Comparison of ENCODE assay signal across 26 cellular contexts in genomic region chr1:2803931-2804627, GRCh38. TPM values are rescaled to one million over a fixed set of nuclear protein-coding genes. Genes with fewer than 3 reads are reported as not detected.
DNase-seq lines count a peak whose midpoint lies in the region; ATAC-seq and TF ChIP-seq lines count a peak whose summit lies in the region.
"Had no signal": no experiment of that assay in that cellular context is flagged by ENCODE, and none has a peak within 500 bp of the region (broad histone marks: within the 10 kb centered on the region; RNA-seq: fewer than 3 reads in every experiment).

No MANE protein-coding gene starts in this region.

- no peak overlapping the region for H2AFZ ChIP-seq in mesenchymal stem cell (ENCODE audit: low read depth, low read length)

- H2BK5ac ChIP-seq in mesenchymal stem cell (ENCODE audit: low read depth, low read length, poor library complexity, severe bottlenecking) = no peak overlapping the region

- intact Hi-C loops in right lobe of liver (cut with DNase I) (no loop called here), thyroid gland (cut with DNase I) (no loop called here)

- H3K23ac ChIP-seq in mesenchymal stem cell (ENCODE audit: low read length in 2 of 2) = no peak overlapping the region

- H3K9me3 ChIP-seq in right lobe of liver = no peaks in the 10 kb centered on the region
- H3K9me3 ChIP-seq in thyroid gland = no peaks in the 10 kb centered on the region
- no peaks in the 10 kb centered on the region for H3K9me3 ChIP-seq in mesenchymal stem cell (ENCODE audit: control insufficient read depth, low read length)
- H3K9me3 ChIP-seq: thoracic aorta, vagina had no signal

- DNase-seq in activated naive CD8-positive, alpha-beta T cell treated with anti-CD3 and anti-CD28 coated beads, Interleukin-2, amount 10 ng/mL, durations not matched to agents 7 days and 5 days = peak; percentile 29
- DNase-seq in activated naive CD8-positive, alpha-beta T cell treated with anti-CD3 and anti-CD28 coated beads for 36 hours = no peak
- peak; percentile 6 for DNase-seq in NCI-H2196 treated with DMSO at 0.1 percent for 48 hours (lab: John Stamatoyannopoulos, UW; ENCODE audit: unreplicated experiment)
- peak in 2 of 3 donors; percentile 14 to 41 for DNase-seq in right lobe of liver
- DNase-seq in thyroid gland = peak; percentile 75 to 83
- no peak for DNase-seq in mesenchymal stem cell
- no peak for DNase-seq in COLO668 (lab: John Stamatoyannopoulos, UW; ENCODE audit: unreplicated experiment)
- DNase-seq: activated CD4-positive, alpha-beta T cell treated with anti-CD3 and anti-CD28 coated beads, Interleukin-2, amount 10 ng/mL, durations not matched to agents 7 days and 5 days; activated gamma-delta T cell; CD4-positive, alpha-beta memory T cell; central memory CD4-positive, alpha-beta T cell; DMS 273 treated with DMSO at 0.1 percent for 48 hours; midbrain; MM.1S; naive thymus-derived CD4-positive, alpha-beta T cell; NCI-H1417 treated with DMSO at 0.1 percent for 48 hours; NCI-H446 treated with DMSO at 0.1 percent for 48 hours; NCI-H774; occipital lobe; stimulated activated naive CD4-positive, alpha-beta T cell treated with Interleukin-2 at 50 U/mL for 16 hours; T-cell had no signal

- no peak overlapping the region for H4K91ac ChIP-seq in mesenchymal stem cell (ENCODE audit: low read length)

- no peaks in the 10 kb centered on the region for H3K36me3 Mint-ChIP-seq in activated naive CD8-positive, alpha-beta T cell treated with anti-CD3 and anti-CD28 coated beads, Interleukin-2, amount 10 ng/mL, durations not matched to agents 7 days and 5 days
- no peaks in the 10 kb centered on the region for H3K36me3 Mint-ChIP-seq in activated naive CD8-positive, alpha-beta T cell treated with anti-CD3 and anti-CD28 coated beads for 36 hours
- H3K36me3 Mint-ChIP-seq: CD4-positive, alpha-beta memory T cell; naive thymus-derived CD4-positive, alpha-beta T cell; T-cell had no signal

- no peak overlapping the region for H3K27ac Mint-ChIP-seq in activated naive CD8-positive, alpha-beta T cell treated with anti-CD3 and anti-CD28 coated beads, Interleukin-2, amount 10 ng/mL, durations not matched to agents 7 days and 5 days
- no peak overlapping the region for H3K27ac Mint-ChIP-seq in activated naive CD8-positive, alpha-beta T cell treated with anti-CD3 and anti-CD28 coated beads for 36 hours
- H3K27ac Mint-ChIP-seq: activated CD4-positive, alpha-beta T cell treated with anti-CD3 and anti-CD28 coated beads, Interleukin-2, amount 10 ng/mL, durations not matched to agents 7 days and 5 days; CD4-positive, alpha-beta memory T cell; naive thymus-derived CD4-positive, alpha-beta T cell; T-cell had no signal

- H3K4me2 ChIP-seq in mesenchymal stem cell (ENCODE audit: low read length, poor library complexity, severe bottlenecking) = no peak overlapping the region

- TF ChIP-seq POLR2A in right lobe of liver (IDR thresholded peaks at IDR 0.05) (no peak), thyroid gland (IDR thresholded peaks at IDR 0.05) (no peak)

- no peak overlapping the region for H3K4me3 Mint-ChIP-seq in activated naive CD8-positive, alpha-beta T cell treated with anti-CD3 and anti-CD28 coated beads, Interleukin-2, amount 10 ng/mL, durations not matched to agents 7 days and 5 days
- H3K4me3 Mint-ChIP-seq in activated naive CD8-positive, alpha-beta T cell treated with anti-CD3 and anti-CD28 coated beads for 36 hours = no peak overlapping the region
- H3K4me3 Mint-ChIP-seq: activated CD4-positive, alpha-beta T cell treated with anti-CD3 and anti-CD28 coated beads, Interleukin-2, amount 10 ng/mL, durations not matched to agents 7 days and 5 days; CD4-positive, alpha-beta memory T cell; naive thymus-derived CD4-positive, alpha-beta T cell; T-cell had no signal

- WGBS in right lobe of liver (ENCODE audit: insufficient coverage, low coverage, low lambda C conversion rate, missing lambda C conversion rate) = 26% methylated on average over 5 of the region's 19 CpGs
- 35% methylated on average over 8 of the region's 19 CpGs; no CpG with 5 or more reads in 1 of the 2 donors for WGBS in thyroid gland, 2 donors
- 78% methylated on average over 19 of the region's 19 CpGs for WGBS in mesenchymal stem cell

- H3K9me3 Mint-ChIP-seq in activated naive CD8-positive, alpha-beta T cell treated with anti-CD3 and anti-CD28 coated beads, Interleukin-2, amount 10 ng/mL, durations not matched to agents 7 days and 5 days = no peaks in the 10 kb centered on the region
- no peaks in the 10 kb centered on the region for H3K9me3 Mint-ChIP-seq in activated naive CD8-positive, alpha-beta T cell treated with anti-CD3 and anti-CD28 coated beads for 36 hours
- H3K9me3 Mint-ChIP-seq: activated CD4-positive, alpha-beta T cell treated with anti-CD3 and anti-CD28 coated beads, Interleukin-2, amount 10 ng/mL, durations not matched to agents 7 days and 5 days; naive thymus-derived CD4-positive, alpha-beta T cell; T-cell had no signal

- H3K4me1 ChIP-seq in right lobe of liver (no peaks in the 10 kb centered on the region), thyroid gland (peaks cover 13 to 32% of the 10 kb centered on the region in 2 donors), mesenchymal stem cell (ENCODE audit: control insufficient read depth, insufficient read depth, low read depth, low read length) (no peaks in the 10 kb centered on the region)
- H3K4me1 ChIP-seq: vagina had no signal

- no peak overlapping the region for H3K14ac ChIP-seq in mesenchymal stem cell (ENCODE audit: low read length in 2 of 2)

- H3K4me3 ChIP-seq in right lobe of liver (no peak overlapping the region), thyroid gland (replicated peaks in 1 of 3) (no peak overlapping the region), mesenchymal stem cell (ENCODE audit: insufficient read depth in 1 of 2, low read depth in 1 of 2, low read length in 2 of 2) (no peak overlapping the region)
- H3K4me3 ChIP-seq: skin epidermis, thoracic aorta, vagina had no signal

- H3K9ac ChIP-seq in mesenchymal stem cell (ENCODE audit: low read length) = no peak overlapping the region

- no peak overlapping the region for H4K8ac ChIP-seq in mesenchymal stem cell (ENCODE audit: low read length)

- no peaks in the 10 kb centered on the region for H3K27me3 ChIP-seq in right lobe of liver
- no peaks in the 10 kb centered on the region for H3K27me3 ChIP-seq in thyroid gland
- peaks cover 0 to 11% of the 10 kb centered on the region in 2 experiments for H3K27me3 ChIP-seq in mesenchymal stem cell (ENCODE audit: control insufficient read depth in 1 of 2, insufficient read depth in 1 of 2, low read length in 2 of 2)
- H3K27me3 ChIP-seq: vagina had no signal

- no peak overlapping the region for H3K4ac ChIP-seq in mesenchymal stem cell (ENCODE audit: low read depth in 1 of 2, low read length in 2 of 2)

- POLR2A ChIA-PET in activated naive CD8-positive, alpha-beta T cell treated with anti-CD3 and anti-CD28 coated beads, Interleukin-2, amount 10 ng/mL, durations not matched to agents 7 days and 5 days (lab: Charles Lee) = interaction anchor here (0.6 kb wide), 1 partner anchor 15 kb away, joined by 3 read pairs; no protein-coding TSS in a partner anchor

- no peak overlapping the region for H3K18ac ChIP-seq in mesenchymal stem cell (ENCODE audit: low read depth in 1 of 2, low read length in 2 of 2)

- no peaks in the 10 kb centered on the region for H3K27me3 Mint-ChIP-seq in activated naive CD8-positive, alpha-beta T cell treated with anti-CD3 and anti-CD28 coated beads, Interleukin-2, amount 10 ng/mL, durations not matched to agents 7 days and 5 days
- peaks cover 7% of the 10 kb centered on the region for H3K27me3 Mint-ChIP-seq in activated naive CD8-positive, alpha-beta T cell treated with anti-CD3 and anti-CD28 coated beads for 36 hours
- H3K27me3 Mint-ChIP-seq: activated CD4-positive, alpha-beta T cell treated with anti-CD3 and anti-CD28 coated beads, Interleukin-2, amount 10 ng/mL, durations not matched to agents 7 days and 5 days had no signal

- TF ChIP-seq CTCF in right lobe of liver (IDR thresholded peaks at IDR 0.05) (no peak), thyroid gland (IDR thresholded peaks at IDR 0.05) (no peak)

- no peaks in the 10 kb centered on the region for H3K79me1 ChIP-seq in mesenchymal stem cell (replicated peaks; ENCODE audit: low read length, poor library complexity, severe bottlenecking)

- H2BK15ac ChIP-seq in mesenchymal stem cell (ENCODE audit: low read depth, poor library complexity, severe bottlenecking) = no peak overlapping the region

- no peak overlapping the region for H2BK12ac ChIP-seq in mesenchymal stem cell (ENCODE audit: low read length in 2 of 2)

- H2BK120ac ChIP-seq in mesenchymal stem cell (ENCODE audit: low read depth, low read length) = no peak overlapping the region

- no peak for ATAC-seq in activated naive CD8-positive, alpha-beta T cell treated with anti-CD3 and anti-CD28 coated beads, Interleukin-2, amount 10 ng/mL, durations not matched to agents 7 days and 5 days (ENCODE audit: low read depth)
- no peak for ATAC-seq in right lobe of liver
- ATAC-seq in GM19397 (IDR thresholded peaks at IDR 0.05; ENCODE audit: unreplicated experiment) = no peak
- ATAC-seq: naive thymus-derived CD4-positive, alpha-beta T cell; T-cell had no signal

- peaks cover 2% of the 10 kb centered on the region for H3K4me1 Mint-ChIP-seq in activated naive CD8-positive, alpha-beta T cell treated with anti-CD3 and anti-CD28 coated beads, Interleukin-2, amount 10 ng/mL, durations not matched to agents 7 days and 5 days
- H3K4me1 Mint-ChIP-seq in activated naive CD8-positive, alpha-beta T cell treated with anti-CD3 and anti-CD28 coated beads for 36 hours = peaks cover 2% of the 10 kb centered on the region
- H3K4me1 Mint-ChIP-seq: CD4-positive, alpha-beta memory T cell had no signal

- H3K36me3 ChIP-seq in right lobe of liver (no peaks in the 10 kb centered on the region), thyroid gland (no peaks in the 10 kb centered on the region), mesenchymal stem cell (ENCODE audit: control insufficient read depth in 1 of 2, insufficient read depth in 2 of 2, low read depth in 1 of 2, low read length in 2 of 2) (no peaks in the 10 kb centered on the region)
- H3K36me3 ChIP-seq: thoracic aorta, vagina had no signal

- H2AK5ac ChIP-seq in mesenchymal stem cell (ENCODE audit: low read length, severe bottlenecking) = no peak overlapping the region

- H3K27ac ChIP-seq in right lobe of liver = no peak overlapping the region
- no peak overlapping the region for H3K27ac ChIP-seq in thyroid gland
- no peak overlapping the region for H3K27ac ChIP-seq in mesenchymal stem cell (ENCODE audit: low read length, poor library complexity, severe bottlenecking)
- H3K27ac ChIP-seq: HL-60, skin epidermis, thoracic aorta, vagina had no signal

RNA-seq across cellular contexts. Expression of gene TTC34, which starts 2.6 kb away (rescaled TPM):
- total RNA-seq in activated naive CD8-positive, alpha-beta T cell treated with anti-CD3 and anti-CD28 coated beads, Interleukin-2, amount 10 ng/mL, durations not matched to agents 7 days and 5 days = 1 to 10 TPM; 2.7 to 2.8 TPM
- under 1 TPM; 0.48 to 0.58 TPM for total RNA-seq in activated naive CD8-positive, alpha-beta T cell treated with anti-CD3 and anti-CD28 coated beads for 36 hours
- under 1 TPM in 5 of 6 experiments, not detected in 1; 0.06 to 0.23 (median 0.18) TPM for total RNA-seq in right lobe of liver
- 1 to 10 TPM in 3 of 4 donors, under 1 TPM in 1; 0.81 to 2.2 (median 1.9) TPM for total RNA-seq in thyroid gland
- polyA plus RNA-seq in mesenchymal stem cell (2013, experiment 1 of 2) = 0.06 TPM
- polyA plus RNA-seq in mesenchymal stem cell (2013, experiment 2 of 2) = 0.08 TPM

Comparison
In these comparisons a context has a peak if more than half of its experiments do, and no peak if none do; other contexts are left out.
1. DNase-seq: peak in activated naive CD8-positive, alpha-beta T cell treated with anti-CD3 and anti-CD28 coated beads, Interleukin-2, amount 10 ng/mL, durations not matched to agents 7 days and 5 days (single experiment), NCI-H2196 treated with DMSO at 0.1 percent for 48 hours (single experiment), right lobe of liver (2 of 3) and thyroid gland (2 of 2); none in activated naive CD8-positive, alpha-beta T cell treated with anti-CD3 and anti-CD28 coated beads for 36 hours (single experiment), mesenchymal stem cell (single experiment) and COLO668 (single experiment).